Comparison of ENCODE assay signal across 38 cellular contexts in genomic region chr11:56066980-56067379, GRCh38. TPM values are rescaled to one million over a fixed set of nuclear protein-coding genes. Genes with fewer than 3 reads are reported as not detected.
"Had no signal": no experiment of that assay in that cellular context is flagged by ENCODE, and none has a peak within 500 bp of the region (broad histone marks: within the 10 kb centered on the region; RNA-seq: fewer than 3 reads in every experiment).

No MANE protein-coding gene starts in this region.

- H3K9me3 ChIP-seq: MG63 had no signal

- H3K36me3 ChIP-seq: MG63 had no signal

- DNase-seq: Karpas-422, Kasumi-1, KG1, MG63, MM.1S, MV-4-11, NCI-H1048, NCI-H1092, NCI-H1092 treated with DMSO at 0.1 percent for 48 hours, NCI-H1105, NCI-H1105 treated with DMSO at 0.1 percent for 48 hours, NCI-H1417, NCI-H1417 treated with DMSO at 0.1 percent for 48 hours, NCI-H1436, NCI-H1436 treated with DMSO at 0.1 percent for 48 hours, NCI-H146, NCI-H1694, NCI-H1694 treated with DMSO at 0.1 percent for 48 hours, NCI-H187, NCI-H187 treated with DMSO at 0.1 percent for 48 hours, NCI-H1930, NCI-H2029, NCI-H2081, NCI-H2081 treated with DMSO at 0.1 percent for 48 hours, NCI-H2107, NCI-H2171, NCI-H2171 treated with DMSO at 0.1 percent for 48 hours, NCI-H2227 treated with DMSO at 0.1 percent for 48 hours, NCI-H226, NCI-H345, NCI-H446, NCI-H446 treated with DMSO at 0.1 percent for 48 hours, NCI-H510A had no signal

- H3K4me3 ChIP-seq: MG63 had no signal

- H3K27me3 ChIP-seq: MG63 had no signal

- H3K27ac ChIP-seq: KMS-11 had no signal

- H3K4me2 ChIP-seq: KMS-11 had no signal

RNA-seq across cellular contexts. Expression of gene OR8I2, which starts 26.1 kb away (rescaled TPM):
- total RNA-seq: LHCN-M2, M059J, MCF 10A, NCI-H460 had no signal

RNA-seq across cellular contexts. Expression of gene OR8H2, which starts 36.5 kb away (rescaled TPM):
- total RNA-seq: LHCN-M2, M059J, MCF 10A, NCI-H460 had no signal

RNA-seq across cellular contexts. Expression of gene OR5AS1, which starts 39.5 kb away (rescaled TPM):
- total RNA-seq: LHCN-M2, M059J, MCF 10A, NCI-H460 had no signal

RNA-seq across cellular contexts. Expression of gene OR8H3, which starts 55.2 kb away (rescaled TPM):
- total RNA-seq: LHCN-M2, M059J, MCF 10A, NCI-H460 had no signal
